ENCODE assay signal across 12 cellular contexts in genomic region chr3:172145287-172145686, GRCh38.
A peak's percentile ranks its signal among the peaks of the same experiment; 100 is the strongest.
DNase-seq lines count a peak whose midpoint lies in the region; ATAC-seq and TF ChIP-seq lines count a peak whose summit lies in the region.
"Had no signal": no experiment of that assay in that cellular context is flagged by ENCODE, and none has a peak within 500 bp of the region (broad histone marks: within the 10 kb centered on the region; RNA-seq: fewer than 3 reads in every experiment).

No MANE protein-coding gene starts in this region.

- peak overlapping the region; percentile 20 for H3K27ac ChIP-seq in RWPE2 (ENCODE audit: poor library complexity, severe bottlenecking)
- H3K27ac ChIP-seq in stomach = peak overlapping the region in 3 of 5 donors; percentile 21 to 61 (median 36)
- no peak overlapping the region for H3K27ac ChIP-seq in CD8-positive, alpha-beta memory T cell (ENCODE audit: low read depth, low read length)
- H3K27ac ChIP-seq in left lung = peak overlapping the region in 1 of 2 donors; percentile 59
- H3K27ac ChIP-seq: KMS-11, skin epidermis had no signal

- no peak for TF ChIP-seq POLR2A in stomach (IDR thresholded peaks at IDR 0.05)

- peaks cover 39% of the 10 kb centered on the region for H3K4me1 Mint-ChIP-seq in activated CD8-positive, alpha-beta T cell treated with anti-CD3 and anti-CD28 coated beads for 36 hours (ENCODE audit: low read depth)
- peaks cover 20% of the 10 kb centered on the region for H3K4me1 Mint-ChIP-seq in activated CD8-positive, alpha-beta T cell treated with anti-CD3 and anti-CD28 coated beads, Interleukin-2, amount 10 ng/mL, durations not matched to agents 7 days and 5 days (ENCODE audit: low read depth)
- peaks cover 22 to 43% (median 30%) of the 10 kb centered on the region in 3 donors for H3K4me1 Mint-ChIP-seq in CD8-positive, alpha-beta memory T cell

- CTCF ChIA-PET in activated CD8-positive, alpha-beta T cell treated with anti-CD3 and anti-CD28 coated beads for 36 hours (lab: Charles Lee) = no interaction called here
- CTCF ChIA-PET in activated CD8-positive, alpha-beta T cell treated with anti-CD3 and anti-CD28 coated beads, Interleukin-2, amount 10 ng/mL, durations not matched to agents 7 days and 5 days (lab: Charles Lee) = no interaction called here
- CTCF ChIA-PET in CD8-positive, alpha-beta memory T cell (lab: Charles Lee) = interaction anchor here (0.7 kb wide), 1 partner anchor 797 kb away, joined by 3 read pairs; no protein-coding TSS in a partner anchor

- no peak for TF ChIP-seq CTCF in activated CD8-positive, alpha-beta T cell treated with anti-CD3 and anti-CD28 coated beads for 36 hours (IDR thresholded peaks at IDR 0.05)
- TF ChIP-seq CTCF in RWPE2 (IDR thresholded peaks at IDR 0.05; ENCODE audit: poor library complexity, severe bottlenecking) = no peak
- TF ChIP-seq CTCF in stomach (IDR thresholded peaks at IDR 0.05) = no peak
- TF ChIP-seq CTCF in left lung (IDR thresholded peaks at IDR 0.05) = no peak

- H3K9me3 ChIP-seq in RWPE2 (ENCODE audit: severe bottlenecking) = peaks cover 2% of the 10 kb centered on the region
- H3K9me3 ChIP-seq in stomach = no peaks in the 10 kb centered on the region
- H3K9me3 ChIP-seq in CD8-positive, alpha-beta memory T cell (ENCODE audit: low read length) = no peaks in the 10 kb centered on the region
- H3K9me3 ChIP-seq in left lung = no peaks in the 10 kb centered on the region

- peak; percentile 51 for ATAC-seq in activated CD8-positive, alpha-beta T cell treated with anti-CD3 and anti-CD28 coated beads for 36 hours
- no peak for ATAC-seq in activated CD8-positive, alpha-beta T cell treated with anti-CD3 and anti-CD28 coated beads, Interleukin-2, amount 10 ng/mL, durations not matched to agents 7 days and 5 days
- ATAC-seq in HG02678 (IDR thresholded peaks at IDR 0.05; ENCODE audit: unreplicated experiment) (peak; percentile 45), RWPE2 (ENCODE audit: low read depth) (no peak), left lung (no peak)

- H3K36me3 ChIP-seq in RWPE2 (ENCODE audit: low read depth) (peaks cover 32% of the 10 kb centered on the region), stomach (no peaks in the 10 kb centered on the region), left lung (no peaks in the 10 kb centered on the region)
- no peaks in the 10 kb centered on the region for H3K36me3 ChIP-seq in CD8-positive, alpha-beta memory T cell (ENCODE audit: insufficient read depth, low read length)

- TF ChIP-seq EP300 in stomach (IDR thresholded peaks at IDR 0.05) = no peak

- H3K4me3 Mint-ChIP-seq in activated CD8-positive, alpha-beta T cell treated with anti-CD3 and anti-CD28 coated beads for 36 hours = no peak overlapping the region
- H3K4me3 Mint-ChIP-seq in activated CD8-positive, alpha-beta T cell treated with anti-CD3 and anti-CD28 coated beads, Interleukin-2, amount 10 ng/mL, durations not matched to agents 7 days and 5 days = no peak overlapping the region
- H3K4me3 Mint-ChIP-seq in CD8-positive, alpha-beta memory T cell = peak overlapping the region in 3 of 7 donors; percentile 3 to 14 (median 4)
- H3K4me3 Mint-ChIP-seq: activated T-helper 1 cell treated with anti-CD3 and anti-CD28 coated beads, Interleukin-12 subunit alpha, Interleukin-12 subunit beta, Interleukin-2, Interleukin-4 antibody, amounts not matched to agents 30 ng/mL and 10 ng/mL and 1 ng/mL, durations not matched to agents 14 hours and 24 hours and 36 hours had no signal

- H3K4me1 ChIP-seq in RWPE2 (ENCODE audit: insufficient read depth, poor library complexity, severe bottlenecking) (peaks cover 50% of the 10 kb centered on the region), stomach (peaks cover 26 to 83% (median 48%) of the 10 kb centered on the region in 4 donors), left lung (peaks cover 36 to 94% of the 10 kb centered on the region in 2 donors)
- H3K4me1 ChIP-seq in CD8-positive, alpha-beta memory T cell (ENCODE audit: insufficient read depth, low read length) = peaks cover 8% of the 10 kb centered on the region

- intact Hi-C loops in activated CD8-positive, alpha-beta T cell treated with anti-CD3 and anti-CD28 coated beads for 36 hours (cut with micrococcal nuclease) = no loop called here
- intact Hi-C loops in stomach (cut with DNase I; ENCODE audit: low total_unique reads) = no loop called here
- intact Hi-C loops in left lung (cut with DNase I) = no loop called here

- no peak for DNase-seq in activated CD8-positive, alpha-beta T cell treated with anti-CD3 and anti-CD28 coated beads for 36 hours
- no peak for DNase-seq in activated CD8-positive, alpha-beta T cell treated with anti-CD3 and anti-CD28 coated beads, Interleukin-2, amount 10 ng/mL, durations not matched to agents 7 days and 5 days
- DNase-seq in RWPE2 (ENCODE audit: low spot score) = no peak
- no peak for DNase-seq in stomach
- DNase-seq in CD8-positive, alpha-beta memory T cell = no peak
- DNase-seq in left lung = no peak
- no peak for DNase-seq in NCI-H187 (lab: John Stamatoyannopoulos, UW)
- DNase-seq: NCI-H774 had no signal

- no peaks in the 10 kb centered on the region for H3K27me3 Mint-ChIP-seq in activated CD8-positive, alpha-beta T cell treated with anti-CD3 and anti-CD28 coated beads for 36 hours
- H3K27me3 Mint-ChIP-seq in activated CD8-positive, alpha-beta T cell treated with anti-CD3 and anti-CD28 coated beads, Interleukin-2, amount 10 ng/mL, durations not matched to agents 7 days and 5 days (ENCODE audit: low read depth) = no peaks in the 10 kb centered on the region
- H3K27me3 Mint-ChIP-seq in CD8-positive, alpha-beta memory T cell = peaks cover 0 to 3% of the 10 kb centered on the region in 2 donors

- no peaks in the 10 kb centered on the region for H3K9me3 Mint-ChIP-seq in activated CD8-positive, alpha-beta T cell treated with anti-CD3 and anti-CD28 coated beads for 36 hours
- H3K9me3 Mint-ChIP-seq in activated CD8-positive, alpha-beta T cell treated with anti-CD3 and anti-CD28 coated beads, Interleukin-2, amount 10 ng/mL, durations not matched to agents 7 days and 5 days (ENCODE audit: insufficient read depth) = no peaks in the 10 kb centered on the region
- H3K9me3 Mint-ChIP-seq in CD8-positive, alpha-beta memory T cell = no peaks in the 10 kb centered on the region
- H3K9me3 Mint-ChIP-seq: activated T-helper 1 cell treated with anti-CD3 and anti-CD28 coated beads, Interleukin-12 subunit alpha, Interleukin-12 subunit beta, Interleukin-2, Interleukin-4 antibody, amounts not matched to agents 30 ng/mL and 10 ng/mL and 1 ng/mL, durations not matched to agents 14 hours and 24 hours and 36 hours had no signal

- H3K27me3 ChIP-seq in RWPE2 (ENCODE audit: insufficient read depth, poor library complexity, severe bottlenecking) (no peaks in the 10 kb centered on the region), stomach (no peaks in the 10 kb centered on the region), left lung (no peaks in the 10 kb centered on the region)
- no peaks in the 10 kb centered on the region for H3K27me3 ChIP-seq in CD8-positive, alpha-beta memory T cell (ENCODE audit: insufficient read depth, low read length, poor library complexity, severe bottlenecking)

- H3K4me3 ChIP-seq in RWPE2 (ENCODE audit: severe bottlenecking) (no peak overlapping the region), stomach (no peak overlapping the region), left lung (no peak overlapping the region)
- H3K4me3 ChIP-seq in CD8-positive, alpha-beta memory T cell (ENCODE audit: low read length) = no peak overlapping the region
- H3K4me3 ChIP-seq: skin epidermis had no signal

- WGBS in stomach, 5 donors = 63 to 71% (median 65%) methylated on average over 5 of the region's 5 CpGs

- peak overlapping the region; percentile 13 for H3K27ac Mint-ChIP-seq in activated CD8-positive, alpha-beta T cell treated with anti-CD3 and anti-CD28 coated beads for 36 hours
- no peak overlapping the region for H3K27ac Mint-ChIP-seq in activated CD8-positive, alpha-beta T cell treated with anti-CD3 and anti-CD28 coated beads, Interleukin-2, amount 10 ng/mL, durations not matched to agents 7 days and 5 days
- H3K27ac Mint-ChIP-seq in CD8-positive, alpha-beta memory T cell = peak overlapping the region in 1 of 8 donors; percentile 10
- H3K27ac Mint-ChIP-seq: activated T-helper 1 cell treated with anti-CD3 and anti-CD28 coated beads, Interleukin-12 subunit alpha, Interleukin-12 subunit beta, Interleukin-2, Interleukin-4 antibody, amounts not matched to agents 30 ng/mL and 10 ng/mL and 1 ng/mL, durations not matched to agents 14 hours and 24 hours and 36 hours had no signal

- POLR2A ChIA-PET in activated CD8-positive, alpha-beta T cell treated with anti-CD3 and anti-CD28 coated beads for 36 hours (lab: Charles Lee) = interaction anchor here (0.7 kb wide), 1 partner anchor 121 kb away, joined by 3 read pairs; no protein-coding TSS in a partner anchor
- POLR2A ChIA-PET in activated CD8-positive, alpha-beta T cell treated with anti-CD3 and anti-CD28 coated beads, Interleukin-2, amount 10 ng/mL, durations not matched to agents 7 days and 5 days (lab: Charles Lee) = interaction anchor here (0.6 kb wide), 1 partner anchor 91 kb away, joined by 6 read pairs; no protein-coding TSS in a partner anchor
- POLR2A ChIA-PET in CD8-positive, alpha-beta memory T cell (lab: Charles Lee) = no interaction called here

- no peaks in the 10 kb centered on the region for H3K36me3 Mint-ChIP-seq in activated CD8-positive, alpha-beta T cell treated with anti-CD3 and anti-CD28 coated beads for 36 hours (ENCODE audit: low read depth)
- peaks cover 3% of the 10 kb centered on the region for H3K36me3 Mint-ChIP-seq in activated CD8-positive, alpha-beta T cell treated with anti-CD3 and anti-CD28 coated beads, Interleukin-2, amount 10 ng/mL, durations not matched to agents 7 days and 5 days (ENCODE audit: low read depth)
- peaks cover 0 to 3% (median 0%) of the 10 kb centered on the region in 3 donors for H3K36me3 Mint-ChIP-seq in CD8-positive, alpha-beta memory T cell

Comparison
In these comparisons a context has a peak if more than half of its experiments do, and no peak if none do; other contexts are left out.
1. ATAC-seq: peak in activated CD8-positive, alpha-beta T cell treated with anti-CD3 and anti-CD28 coated beads for 36 hours (single experiment) and HG02678 (single experiment); none in activated CD8-positive, alpha-beta T cell treated with anti-CD3 and anti-CD28 coated beads, Interleukin-2, amount 10 ng/mL, durations not matched to agents 7 days and 5 days (single experiment), RWPE2 (single experiment) and left lung (single experiment).